In genomic region chr10:31686566-31686965, GRCh38 we compare ENCODE assay signal across 16 cellular contexts.
DNase-seq lines count a peak whose midpoint lies in the region; ATAC-seq and TF ChIP-seq lines count a peak whose summit lies in the region.
"Had no signal": no experiment of that assay in that cellular context is flagged by ENCODE, and none has a peak within 500 bp of the region (broad histone marks: within the 10 kb centered on the region; RNA-seq: fewer than 3 reads in every experiment).

No MANE protein-coding gene starts in this region.

- no peaks in the 10 kb centered on the region for H4K20me1 ChIP-seq in Loucy (ENCODE audit: insufficient read depth, low read length, poor library complexity, severe bottlenecking)

- H3K4me1 ChIP-seq in Loucy (ENCODE audit: insufficient read depth, low read length, poor library complexity, severe bottlenecking) (no peaks in the 10 kb centered on the region), body of pancreas (no peaks in the 10 kb centered on the region), thoracic aorta (ENCODE audit: control insufficient read depth in 1 of 2, low read depth in 2 of 2) (no peaks in the 10 kb centered on the region)
- H3K4me1 ChIP-seq: HAP-1 had no signal

- ATAC-seq in Right ventricle myocardium superior (ENCODE audit: poor library complexity) = peak; percentile 10
- no peak for ATAC-seq in Right ventricle myocardium inferior
- peak; percentile 19 for ATAC-seq in body of pancreas
- ATAC-seq in thoracic aorta (ENCODE audit: insufficient number of reproducible peaks, low FRiP score, low read depth) = peak; percentile 55
- ATAC-seq: HepG2 had no signal

- no peak for TF ChIP-seq POLR2A in body of pancreas (IDR thresholded peaks at IDR 0.05)

- DNase-seq in Right ventricle myocardium superior (no peak), Right ventricle myocardium inferior (ENCODE audit: missing footprints) (no peak), body of pancreas (no peak), thoracic aorta (ENCODE audit: low spot score) (no peak), ureter (ENCODE audit: low spot score) (no peak), SIG-M5 (lab: John Stamatoyannopoulos, UW) (no peak), head of caudate nucleus (no peak)
- DNase-seq: C1 segment of cervical spinal cord; Calu3; CD4-positive, alpha-beta T cell; DMS79; EL; GDM1 had no signal

- H3K4me3 ChIP-seq in Loucy (ENCODE audit: low read length, poor library complexity, severe bottlenecking) = no peak overlapping the region
- no peak overlapping the region for H3K4me3 ChIP-seq in body of pancreas
- no peak overlapping the region for H3K4me3 ChIP-seq in thoracic aorta
- H3K4me3 ChIP-seq: HAP-1 had no signal

- H3K27ac ChIP-seq in body of pancreas (no peak overlapping the region), thoracic aorta (no peak overlapping the region)

- H3K27me3 ChIP-seq in Loucy (ENCODE audit: insufficient read depth, low read length, poor library complexity, severe bottlenecking) = no peaks in the 10 kb centered on the region
- no peaks in the 10 kb centered on the region for H3K27me3 ChIP-seq in body of pancreas
- no peaks in the 10 kb centered on the region for H3K27me3 ChIP-seq in thoracic aorta (replicated peaks; ENCODE audit: insufficient read depth)

- intact Hi-C loops in Right ventricle myocardium superior (cut with DNase I) (no loop called here), Right ventricle myocardium inferior (cut with DNase I) (no loop called here), body of pancreas (cut with DNase I) (no loop called here), head of caudate nucleus (cut with DNase I) (no loop called here)

- TF ChIP-seq CTCF in Loucy (conservative IDR thresholded peaks at IDR 0.05; ENCODE audit: low read length) = no peak
- no peak for TF ChIP-seq CTCF in body of pancreas (IDR thresholded peaks at IDR 0.05)
- no peak for TF ChIP-seq CTCF in thoracic aorta (IDR thresholded peaks at IDR 0.05)

- peak overlapping the region; percentile 10; the same call in 1 of the 2 replicates for H2AFZ ChIP-seq in Loucy (ENCODE audit: low read length)

- no peak overlapping the region for H3K9ac ChIP-seq in Loucy (ENCODE audit: low read depth, low read length, poor library complexity, severe bottlenecking)

- H3K9me2 ChIP-seq in Loucy (replicated peaks; ENCODE audit: low read depth, low read length) = no peaks in the 10 kb centered on the region

- no peaks in the 10 kb centered on the region for H3K79me2 ChIP-seq in Loucy (ENCODE audit: insufficient read depth, low read length)

- no peak overlapping the region for H3K4me2 ChIP-seq in Loucy (ENCODE audit: low read depth, low read length, poor library complexity, severe bottlenecking)

- H3F3A ChIP-seq in Loucy (ENCODE audit: low read depth) = no peaks in the 10 kb centered on the region

- H3K9me3 ChIP-seq in Loucy (ENCODE audit: insufficient read depth, low read depth, low read length) = peaks cover 17% of the 10 kb centered on the region; the same call in 1 of the 2 replicates
- peaks cover 0 to 12% (median 0%) of the 10 kb centered on the region in 3 donors for H3K9me3 ChIP-seq in body of pancreas
- peaks cover 19% of the 10 kb centered on the region for H3K9me3 ChIP-seq in thoracic aorta
- H3K9me3 ChIP-seq: HAP-1 had no signal

- H3K36me3 ChIP-seq in Loucy (ENCODE audit: insufficient read depth, low read length) (no peaks in the 10 kb centered on the region), body of pancreas (replicated peaks in 1 of 2; ENCODE audit: insufficient read depth in 1 of 2, low read depth in 2 of 2) (no peaks in the 10 kb centered on the region), thoracic aorta (no peaks in the 10 kb centered on the region)
- H3K36me3 ChIP-seq: HAP-1 had no signal
